8 cellular contexts compared by ENCODE assay signal in genomic region chr20:50762435-50763201, GRCh38. TPM values are rescaled to one million over a fixed set of nuclear protein-coding genes. Genes with fewer than 3 reads are reported as not detected.
DNase-seq lines count a peak whose midpoint lies in the region; FAIRE-seq and TF ChIP-seq lines count a peak whose summit lies in the region.

No MANE protein-coding gene starts in this region.

- H3K9me3 ChIP-seq in ascending aorta (no peaks in the 10 kb centered on the region), hepatocyte (ENCODE audit: low read depth) (no peaks in the 10 kb centered on the region), skeletal muscle satellite cell (replicated peaks; ENCODE audit: low read length) (no peaks in the 10 kb centered on the region)

- no peak for FAIRE-seq in H54 (lab: Jason Lieb, UNC)

- no peak for TF ChIP-seq POLR2A in H54 (IDR thresholded peaks at IDR 0.05; ENCODE audit: low read depth, low read length)

- H3K27ac ChIP-seq in ascending aorta, result peak overlapping the region; percentile 48 to 58
- peak overlapping the region; percentile 93 for H3K27ac ChIP-seq in hepatocyte

- H3K79me2 ChIP-seq in hepatocyte, result no peaks in the 10 kb centered on the region

- no peak overlapping the region for H3K4me3 ChIP-seq in ascending aorta
- H3K4me3 ChIP-seq in hepatocyte, result no peak overlapping the region
- H3K4me3 ChIP-seq in skeletal muscle satellite cell (ENCODE audit: low read length), result peak overlapping the region; percentile 21

- H3K27me3 ChIP-seq in ascending aorta, result no peaks in the 10 kb centered on the region
- H3K27me3 ChIP-seq in hepatocyte, result no peaks in the 10 kb centered on the region
- no peaks in the 10 kb centered on the region for H3K27me3 ChIP-seq in skeletal muscle satellite cell (ENCODE audit: control insufficient read depth, insufficient read depth, low read length)

- POLR2A ChIA-PET in HEK293T (lab: Yijun Ruan, JAX), result no interaction called here

- TF ChIP-seq CTCF in ascending aorta (IDR thresholded peaks at IDR 0.05), result no peak
- no peak for TF ChIP-seq CTCF in hepatocyte (IDR thresholded peaks at IDR 0.05; ENCODE audit: poor library complexity)

- no peak overlapping the region for H2AFZ ChIP-seq in hepatocyte

- 49% methylated on average over 12 of the region's 12 CpGs for WGBS in hepatocyte (ENCODE audit: low lambda C conversion rate, missing lambda C conversion rate)

- H3K4me1 ChIP-seq in ascending aorta (peaks cover 2 to 16% of the 10 kb centered on the region in 2 donors), hepatocyte (ENCODE audit: insufficient read depth) (peaks cover 35% of the 10 kb centered on the region), skeletal muscle satellite cell (ENCODE audit: control insufficient read depth, insufficient read depth, low read length) (peaks cover 23% of the 10 kb centered on the region)

- peak overlapping the region; percentile 10 for H3K9ac ChIP-seq in skeletal muscle satellite cell (ENCODE audit: low read depth, low read length)

- no peaks in the 10 kb centered on the region for H3K36me3 ChIP-seq in ascending aorta
- H3K36me3 ChIP-seq in hepatocyte (replicated peaks; ENCODE audit: insufficient read depth, low read depth), result no peaks in the 10 kb centered on the region
- no peaks in the 10 kb centered on the region for H3K36me3 ChIP-seq in skeletal muscle satellite cell (ENCODE audit: insufficient read depth, low read length)

- CTCF ChIA-PET in HEK293T (lab: Yijun Ruan, JAX), result no interaction called here

- no peaks in the 10 kb centered on the region for H3K9me2 ChIP-seq in hepatocyte (replicated peaks; ENCODE audit: insufficient read depth)

- intact Hi-C loops in ascending aorta (cut with DNase I), result no loop called here

- DNase-seq in H54 (ENCODE audit: insufficient read length, low spot score) (peak; percentile 33), ascending aorta (ENCODE audit: low spot score in 2 of 2) (peak; percentile 48 to 89), hepatocyte (ENCODE audit: low spot score) (peak; percentile 33), germinal center (ENCODE audit: low spot score) (no peak), HEK293T (ENCODE audit: extremely low spot score) (no peak), NCI-H510A (lab: John Stamatoyannopoulos, UW) (no peak), NCI-H1417 treated with DMSO at 0.1 percent for 48 hours (lab: John Stamatoyannopoulos, UW) (no peak)

- H4K20me1 ChIP-seq in hepatocyte (ENCODE audit: insufficient read depth, poor library complexity, severe bottlenecking), result no peaks in the 10 kb centered on the region

- H3K4me2 ChIP-seq in hepatocyte (peak overlapping the region; percentile 49), skeletal muscle satellite cell (ENCODE audit: low read length) (peak overlapping the region; percentile 63)

TF ChIP-seq in HEK293T, 16 proteins besides CTCF, POLR2A, EP300 and RAD21:
- TF ChIP-seq FOXK2 (IDR thresholded peaks at IDR 0.05) (no peak), PKNOX1 (IDR thresholded peaks at IDR 0.05) (no peak), ZNF384 (IDR thresholded peaks at IDR 0.05) (no peak), BHLHE40 (IDR thresholded peaks at IDR 0.05; ENCODE audit: borderline replicate concordance) (no peak), LEF1 (IDR thresholded peaks at IDR 0.05; ENCODE audit: borderline replicate concordance) (no peak), SUZ12 (IDR thresholded peaks at IDR 0.05) (no peak), SP1 (IDR thresholded peaks at IDR 0.05) (no peak), FOXM1 (IDR thresholded peaks at IDR 0.05; ENCODE audit: borderline replicate concordance) (no peak), CTBP1 (IDR thresholded peaks at IDR 0.05; ENCODE audit: borderline replicate concordance) (no peak), ARNT (IDR thresholded peaks at IDR 0.05) (no peak), TARDBP (IDR thresholded peaks at IDR 0.05) (no peak), HDGF (IDR thresholded peaks at IDR 0.05; ENCODE audit: borderline replicate concordance) (no peak), L3MBTL2 (conservative IDR thresholded peaks at IDR 0.05) (no peak), NFRKB (IDR thresholded peaks at IDR 0.05) (no peak), FOXA1 (IDR thresholded peaks at IDR 0.05) (no peak), ELF4 (IDR thresholded peaks at IDR 0.05) (no peak)

RNA-seq across cellular contexts. Expression of gene PARD6B, which starts 31.2 kb away (rescaled TPM):
- total RNA-seq in ascending aorta (1.2 TPM), hepatocyte (38.5 and 41.0 TPM in 2 replicates)
- polyA plus RNA-seq in hepatocyte, result 14.6 and 16.1 TPM in 2 replicates
- 0.87 and 1.0 TPM in 2 replicates for total RNA-seq in skeletal muscle satellite cell (2012; rRNA removed)

RNA-seq across cellular contexts. Expression of gene BCAS4, which starts 32.2 kb away (rescaled TPM):
- 0.85 TPM for total RNA-seq in ascending aorta
- 5.6 and 12.5 TPM in 2 replicates for total RNA-seq in hepatocyte
- polyA plus RNA-seq in hepatocyte, result 18.0 and 21.6 TPM in 2 replicates
- total RNA-seq in skeletal muscle satellite cell (2012; rRNA removed), result 4.8 and 5.3 TPM in 2 replicates

Comparison
In these comparisons a context has a peak if more than half of its experiments do, and no peak if none do; other contexts are left out.
1. DNase-seq: peak in H54 (single experiment), ascending aorta (2 of 2) and hepatocyte (single experiment); none in germinal center (single experiment), HEK293T (single experiment), NCI-H510A (single experiment) and NCI-H1417 treated with DMSO at 0.1 percent for 48 hours (single experiment).
2. RNA of gene PARD6B, which starts 31.2 kb away (total RNA-seq): 38.5 to 41.0 TPM in hepatocyte; 1.2 TPM in ascending aorta (single experiment); every median in the first group is over 10 times any median in the second.